ENCODE assay signal across 1 cellular context in genomic region chr1:155210708-155211107, GRCh38. TPM values are rescaled to one million over a fixed set of nuclear protein-coding genes. Genes with fewer than 3 reads are reported as not detected.
"Had no signal": no experiment of that assay in that cellular context is flagged by ENCODE, and none has a peak within 500 bp of the region (broad histone marks: within the 10 kb centered on the region; RNA-seq: fewer than 3 reads in every experiment).

No MANE protein-coding gene starts in this region.

RNA-seq across cellular contexts. Expression of gene TRIM46, which starts 37.1 kb away (rescaled TPM):
- total RNA-seq: cardiac septum had no signal
